ENCODE assay signal across 14 cellular contexts in genomic region chr3:47996440-47996839, GRCh38.
"Had no signal": no experiment of that assay in that cellular context is flagged by ENCODE, and none has a peak within 500 bp of the region (broad histone marks: within the 10 kb centered on the region; RNA-seq: fewer than 3 reads in every experiment).

No MANE protein-coding gene starts in this region.

- H3K4me3 ChIP-seq: gastroesophageal sphincter, pancreas, tibial nerve, vagina had no signal

- ATAC-seq: gastroesophageal sphincter, pancreas, T-cell had no signal

- H3K4me3 Mint-ChIP-seq: neural crest cell, T-cell had no signal

- H3K27me3 Mint-ChIP-seq: T-cell had no signal

- H3K27ac Mint-ChIP-seq: T-cell had no signal

- H3K36me3 Mint-ChIP-seq: activated naive CD4-positive, alpha-beta T cell treated with anti-CD3 and anti-CD28 coated beads, Interleukin-2, amount 50 U/mL, for 72 hours had no signal

- H3K9me3 Mint-ChIP-seq: activated naive CD4-positive, alpha-beta T cell treated with anti-CD3 and anti-CD28 coated beads, Interleukin-2, amount 50 U/mL, for 72 hours; neural crest cell; T-cell had no signal

- H3K36me3 ChIP-seq: vagina had no signal

- H3K27ac ChIP-seq: gastroesophageal sphincter, pancreas, tibial nerve, vagina, VCaP had no signal

- H3K9me3 ChIP-seq: gastroesophageal sphincter, pancreas, tibial nerve, vagina had no signal

- H3K27me3 ChIP-seq: gastroesophageal sphincter, pancreas, tibial nerve, vagina had no signal

- DNase-seq: activated CD4-positive, alpha-beta T cell treated with anti-CD3 and anti-CD28 coated beads for 4 hours; activated CD8-positive, alpha-beta memory T cell treated with anti-CD3 and anti-CD28 coated beads for 24 hours; activated effector memory CD4-positive, alpha-beta T cell treated with anti-CD3 and anti-CD28 coated beads, Interleukin-2, amount 50 U/mL, for 16 hours; anterior cingulate cortex; pancreas; stimulated activated CD4-positive, alpha-beta T cell treated with anti-CD3 and anti-CD28 coated beads, Interleukin-4, amount 100 ng/mL, for 1 hour; stimulated activated CD8-positive, alpha-beta memory T cell treated with anti-CD3 and anti-CD28 coated beads, Interleukin-4, amount 100 ng/mL, for 48 hours; T-cell had no signal
